ENCODE assay signal across 6 cellular contexts in the genomic region with DNA sequence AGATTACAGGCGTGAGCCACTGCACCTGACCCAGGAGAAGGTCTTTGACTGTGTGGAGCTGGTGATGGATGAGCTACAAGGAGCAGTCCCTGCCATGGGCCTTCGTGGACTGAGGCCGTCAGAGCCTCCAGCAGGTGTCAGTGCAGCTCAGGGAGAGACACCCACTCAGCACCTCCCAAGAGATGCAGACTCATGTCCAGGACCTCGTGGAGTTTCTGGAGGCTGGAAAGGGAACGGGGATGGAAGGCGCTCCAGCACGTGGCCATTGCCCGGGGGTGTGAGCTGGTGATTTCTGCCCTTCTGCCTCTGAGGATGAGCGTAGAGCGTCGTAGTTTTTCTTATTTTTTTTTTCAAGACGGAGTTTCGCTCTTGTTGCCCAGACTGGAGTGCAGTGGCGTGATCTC. TPM values are rescaled to one million over a fixed set of nuclear protein-coding genes. Genes with fewer than 3 reads are reported as not detected.
DNase-seq lines count a peak whose midpoint lies in the region; ATAC-seq and TF ChIP-seq lines count a peak whose summit lies in the region.

No MANE protein-coding gene starts in this region.

- H3F3A ChIP-seq in DOHH2 (ENCODE audit: control insufficient read depth, insufficient read depth): peaks cover 32% of the 10 kb centered on the region

- intact Hi-C loops in mammary epithelial cell (cut with micrococcal nuclease): loop anchor here (2.0 kb wide), 2 partner anchors 158 to 244 kb away; no protein-coding TSS in a partner anchor

- H3K9me3 ChIP-seq in DOHH2 (ENCODE audit: control insufficient read depth, insufficient read depth, low read length) (no peaks in the 10 kb centered on the region), mammary epithelial cell (replicated peaks; ENCODE audit: insufficient read depth, low read length) (no peaks in the 10 kb centered on the region)

- in situ Hi-C loops in mammary epithelial cell (cut with MboI; ENCODE audit: low sequenced_read_pairs in 2 of 2): loop anchor here in 1 of 2 donors (10.0 kb wide), 1 partner anchor 238 kb away; no protein-coding TSS in a partner anchor

- H3K27me3 ChIP-seq in DOHH2 (ENCODE audit: control insufficient read depth, low read length): no peaks in the 10 kb centered on the region
- H3K27me3 ChIP-seq in mammary epithelial cell (ENCODE audit: insufficient read depth, low read length): no peaks in the 10 kb centered on the region

- H2AFZ ChIP-seq in mammary epithelial cell (ENCODE audit: low read depth, low read length): no peak overlapping the region

- no peaks in the 10 kb centered on the region for H3K9me2 ChIP-seq in DOHH2 (replicated peaks; ENCODE audit: control insufficient read depth, low read length)

- H3K4me1 ChIP-seq in DOHH2 (ENCODE audit: control insufficient read depth, low read length): peaks cover 60% of the 10 kb centered on the region
- H3K4me1 ChIP-seq in mammary epithelial cell (ENCODE audit: insufficient read depth, low read length): no peaks in the 10 kb centered on the region

- H3K4me2 ChIP-seq in DOHH2 (ENCODE audit: low read length): peak overlapping the region; percentile 65
- H3K4me2 ChIP-seq in mammary epithelial cell (ENCODE audit: insufficient read depth, low read depth, low read length): no peak overlapping the region

- peak overlapping the region; percentile 89 for H3K27ac ChIP-seq in DOHH2 (ENCODE audit: low read depth, low read length)
- H3K27ac ChIP-seq in mammary epithelial cell (ENCODE audit: insufficient read depth, low read depth, low read length): no peak overlapping the region

- H4K20me1 ChIP-seq in DOHH2 (ENCODE audit: control insufficient read depth, insufficient read depth, low read depth, low read length): no peaks in the 10 kb centered on the region
- H4K20me1 ChIP-seq in mammary epithelial cell (ENCODE audit: insufficient read depth, low read length): no peaks in the 10 kb centered on the region

- H3K4me3 ChIP-seq in DOHH2 (ENCODE audit: low read length): peak overlapping the region; percentile 46
- H3K4me3 ChIP-seq in mammary epithelial cell (replicated peaks in 1 of 3; ENCODE audit: insufficient read depth in 1 of 3, low read depth in 2 of 3, low read length in 3 of 3): no peak overlapping the region

- CTCF ChIA-PET in mammary epithelial cell (lab: Charles Lee; ENCODE audit: low non-redundant PET): interaction anchor here (0.6 to 0.7 kb wide), 4 partner anchors 11 to 197 kb away, joined by 4 to 10 read pairs (median 6); no protein-coding TSS in a partner anchor

- no TSS peak for BruUV-seq in mammary epithelial cell (replicated peaks; lab: Mats Ljungman, UMichigan)

- H3K79me2 ChIP-seq in DOHH2 (ENCODE audit: control insufficient read depth, low read length): no peaks in the 10 kb centered on the region
- H3K79me2 ChIP-seq in mammary epithelial cell (ENCODE audit: insufficient read depth, low read length): no peaks in the 10 kb centered on the region

- DNase-seq in NCI-H1092 treated with DMSO at 0.1 percent for 48 hours (lab: John Stamatoyannopoulos, UW) (peak; percentile 30), mammary epithelial cell (peak; percentile 54), renal cortical epithelial cell (ENCODE audit: low read depth) (peak; percentile 65), GF-D8 (lab: John Stamatoyannopoulos, UW) (no peak)

- dilution Hi-C loops in mammary epithelial cell (cut with HindIII; ENCODE audit: low sequenced_read_pairs): no loop called here

- no peak for ATAC-seq in GM21526 (IDR thresholded peaks at IDR 0.05; ENCODE audit: low FRiP score, unreplicated experiment)

- H3K9ac ChIP-seq in mammary epithelial cell (ENCODE audit: insufficient read depth, low read length): no peak overlapping the region

- TF ChIP-seq CTCF in DOHH2 (IDR thresholded peaks at IDR 0.05; ENCODE audit: low read depth, low read length, poor library complexity, severe bottlenecking): peak; percentile 81
- peak; percentile 64 to 72 for TF ChIP-seq CTCF in mammary epithelial cell (conservative IDR thresholded peaks at IDR 0.05 in 1 of 2, IDR thresholded peaks at IDR 0.05 in 1 of 2; ENCODE audit: extremely low read depth in 1 of 2, insufficient read depth in 1 of 2, low read depth in 1 of 2, low read length in 2 of 2)

- H3K36me3 ChIP-seq in DOHH2 (ENCODE audit: control insufficient read depth, low read length): peaks cover 7% of the 10 kb centered on the region
- no peaks in the 10 kb centered on the region for H3K36me3 ChIP-seq in mammary epithelial cell (ENCODE audit: insufficient read depth, low read length)

- WGBS in mammary epithelial cell (ENCODE audit: low coverage, missing lambda C conversion rate): 34% methylated on average over 14 of the region's 14 CpGs

RNA-seq across cellular contexts. Expression of gene TOR4A, which starts 9.5 kb away (rescaled TPM):
- total RNA-seq in mammary epithelial cell: 1 to 10 TPM in 1 of 2 donors, under 1 TPM in 1; 0.73 to 1.5 TPM
- 0.11 TPM for polyA plus RNA-seq in mammary epithelial cell
- polyA minus RNA-seq in mammary epithelial cell: not detected
- 36.3 and 42.1 TPM in 2 replicates for total RNA-seq in renal cortical epithelial cell

RNA-seq across cellular contexts. Expression of gene NRARP, which starts 15.1 kb away (rescaled TPM):
- total RNA-seq in mammary epithelial cell (1 to 10 TPM in 1 of 2 donors, under 1 TPM in 1; 0.50 to 1.2 TPM), renal cortical epithelial cell (0.55 and 1.0 TPM in 2 replicates)
- 0.37 TPM for polyA plus RNA-seq in mammary epithelial cell
- polyA minus RNA-seq in mammary epithelial cell: not detected

RNA-seq across cellular contexts. Expression of gene NELFB, which starts 31.9 kb away (rescaled TPM):
- total RNA-seq in mammary epithelial cell (10 to 100 TPM; 39.5 to 54.9 TPM), renal cortical epithelial cell (55.4 and 62.2 TPM in 2 replicates)
- polyA plus RNA-seq in mammary epithelial cell: 44.4 TPM
- 37.9 TPM for polyA minus RNA-seq in mammary epithelial cell

RNA-seq across cellular contexts. Expression of gene STPG3, which starts 35.9 kb away (rescaled TPM):
- total RNA-seq in mammary epithelial cell (not detected), renal cortical epithelial cell (not detected in 2 replicates)
- polyA plus RNA-seq in mammary epithelial cell: not detected
- polyA minus RNA-seq in mammary epithelial cell: not detected

RNA-seq across cellular contexts. Expression of gene TUBB4B, which starts 45.9 kb away (rescaled TPM):
- total RNA-seq in mammary epithelial cell (100 to 1,000 TPM; 177 to 464 TPM), renal cortical epithelial cell (153 and 288 TPM in 2 replicates)
- 853 TPM for polyA plus RNA-seq in mammary epithelial cell
- 613 TPM for polyA minus RNA-seq in mammary epithelial cell

Comparison
In these comparisons a context has a peak if more than half of its experiments do, and no peak if none do; other contexts are left out.
1. RNA of gene TOR4A, which starts 9.5 kb away (total RNA-seq): 36.3 to 42.1 TPM in renal cortical epithelial cell; 0.73 to 1.5 TPM in mammary epithelial cell; every median in the first group is over 10 times any median in the second.